In genomic region chr4:111937368-111937767, GRCh38 we compare ENCODE assay signal across 9 cellular contexts.
DNase-seq lines count a peak whose midpoint lies in the region; ATAC-seq and TF ChIP-seq lines count a peak whose summit lies in the region.
"Had no signal": no experiment of that assay in that cellular context is flagged by ENCODE, and none has a peak within 500 bp of the region (broad histone marks: within the 10 kb centered on the region; RNA-seq: fewer than 3 reads in every experiment).

No MANE protein-coding gene starts in this region.

- no peaks in the 10 kb centered on the region for H3K9me2 ChIP-seq in GM23248 (ENCODE audit: insufficient read depth)

- H3K27ac ChIP-seq in GM23248, result no peak overlapping the region
- H3K27ac ChIP-seq: pancreas had no signal

- ATAC-seq in activated CD8-positive, alpha-beta T cell treated with anti-CD3 and anti-CD28 coated beads, Interleukin-2, amount 10 ng/mL, durations not matched to agents 7 days and 5 days, result no peak

- no peak overlapping the region for H3K4me2 ChIP-seq in GM23248 (ENCODE audit: unreplicated experiment)

- DNase-seq in GM12865 (ENCODE audit: low read depth) (peak; percentile 36), GM23248 (peak; percentile 73), M059J (ENCODE audit: low read depth) (peak; percentile 59), astrocyte of the cerebellum (ENCODE audit: low read depth) (no peak), pons (ENCODE audit: low spot score) (peak; percentile 41), GM19238 (ENCODE audit: insufficient read length, low spot score) (no peak)
- DNase-seq in activated CD8-positive, alpha-beta T cell treated with anti-CD3 and anti-CD28 coated beads, Interleukin-2, amount 10 ng/mL, durations not matched to agents 7 days and 5 days, result no peak
- DNase-seq in activated CD4-positive, alpha-beta T cell treated with anti-CD3 and anti-CD28 coated beads, Interleukin-2, amount 10 ng/mL, durations not matched to agents 7 days and 5 days, result no peak
- DNase-seq: pancreas had no signal

- H3K4me3 ChIP-seq in GM12865 (ENCODE audit: low read depth, low read length), result no peak overlapping the region
- H3K4me3 ChIP-seq in GM23248, result no peak overlapping the region
- no peak overlapping the region for H3K4me3 ChIP-seq in astrocyte of the cerebellum (ENCODE audit: low read depth, low read length)
- H3K4me3 ChIP-seq: pancreas had no signal

- no peaks in the 10 kb centered on the region for H3K9me3 Mint-ChIP-seq in activated CD8-positive, alpha-beta T cell treated with anti-CD3 and anti-CD28 coated beads, Interleukin-2, amount 10 ng/mL, durations not matched to agents 7 days and 5 days (ENCODE audit: insufficient read depth)
- no peaks in the 10 kb centered on the region for H3K9me3 Mint-ChIP-seq in activated CD4-positive, alpha-beta T cell treated with anti-CD3 and anti-CD28 coated beads, Interleukin-2, amount 10 ng/mL, durations not matched to agents 7 days and 5 days

- peak overlapping the region; percentile 59 for H2AFZ ChIP-seq in GM23248

- no peaks in the 10 kb centered on the region for H3K9me3 ChIP-seq in GM23248 (ENCODE audit: low read depth)
- H3K9me3 ChIP-seq: pancreas had no signal

- CTCF ChIA-PET in activated CD8-positive, alpha-beta T cell treated with anti-CD3 and anti-CD28 coated beads, Interleukin-2, amount 10 ng/mL, durations not matched to agents 7 days and 5 days (lab: Charles Lee), result interaction anchor here (0.9 kb wide), 1 partner anchor 15 kb away, joined by 3 read pairs; no protein-coding TSS in a partner anchor
- CTCF ChIA-PET in activated CD4-positive, alpha-beta T cell treated with anti-CD3 and anti-CD28 coated beads, Interleukin-2, amount 10 ng/mL, durations not matched to agents 7 days and 5 days (lab: Charles Lee), result no interaction called here

- H4K20me1 ChIP-seq in GM23248 (ENCODE audit: insufficient read depth), result no peaks in the 10 kb centered on the region

- peaks cover 12% of the 10 kb centered on the region for H3F3A ChIP-seq in GM23248 (ENCODE audit: insufficient read depth)

- peaks cover 6% of the 10 kb centered on the region for H3K4me1 Mint-ChIP-seq in activated CD8-positive, alpha-beta T cell treated with anti-CD3 and anti-CD28 coated beads, Interleukin-2, amount 10 ng/mL, durations not matched to agents 7 days and 5 days (ENCODE audit: low read depth)
- no peaks in the 10 kb centered on the region for H3K4me1 Mint-ChIP-seq in activated CD4-positive, alpha-beta T cell treated with anti-CD3 and anti-CD28 coated beads, Interleukin-2, amount 10 ng/mL, durations not matched to agents 7 days and 5 days

- in situ Hi-C loops in GM23248 (cut with MboI), result no loop called here
- in situ Hi-C loops in astrocyte of the cerebellum (cut with HindIII; ENCODE audit: low sequenced_read_pairs), result no loop called here

- POLR2A ChIA-PET in activated CD8-positive, alpha-beta T cell treated with anti-CD3 and anti-CD28 coated beads, Interleukin-2, amount 10 ng/mL, durations not matched to agents 7 days and 5 days (lab: Charles Lee), result no interaction called here
- POLR2A ChIA-PET in activated CD4-positive, alpha-beta T cell treated with anti-CD3 and anti-CD28 coated beads, Interleukin-2, amount 10 ng/mL, durations not matched to agents 7 days and 5 days (lab: Charles Lee), result no interaction called here

- H3K27me3 Mint-ChIP-seq in activated CD8-positive, alpha-beta T cell treated with anti-CD3 and anti-CD28 coated beads, Interleukin-2, amount 10 ng/mL, durations not matched to agents 7 days and 5 days (ENCODE audit: low read depth), result no peaks in the 10 kb centered on the region
- H3K27me3 Mint-ChIP-seq in activated CD4-positive, alpha-beta T cell treated with anti-CD3 and anti-CD28 coated beads, Interleukin-2, amount 10 ng/mL, durations not matched to agents 7 days and 5 days, result peaks cover 8% of the 10 kb centered on the region

- TF ChIP-seq CTCF in GM12865 (IDR thresholded peaks at IDR 0.05; ENCODE audit: insufficient read depth, low read depth, low read length, missing control alignments) (peak; percentile 38), astrocyte of the cerebellum (IDR thresholded peaks at IDR 0.05; ENCODE audit: low read depth, low read length, missing control alignments) (peak; percentile 35)

- H3K27ac Mint-ChIP-seq in activated CD8-positive, alpha-beta T cell treated with anti-CD3 and anti-CD28 coated beads, Interleukin-2, amount 10 ng/mL, durations not matched to agents 7 days and 5 days, result no peak overlapping the region
- H3K27ac Mint-ChIP-seq in activated CD4-positive, alpha-beta T cell treated with anti-CD3 and anti-CD28 coated beads, Interleukin-2, amount 10 ng/mL, durations not matched to agents 7 days and 5 days, result no peak overlapping the region

- no peaks in the 10 kb centered on the region for H3K79me2 ChIP-seq in GM23248 (ENCODE audit: insufficient read depth)

- H3K4me3 Mint-ChIP-seq in activated CD8-positive, alpha-beta T cell treated with anti-CD3 and anti-CD28 coated beads, Interleukin-2, amount 10 ng/mL, durations not matched to agents 7 days and 5 days, result no peak overlapping the region
- no peak overlapping the region for H3K4me3 Mint-ChIP-seq in activated CD4-positive, alpha-beta T cell treated with anti-CD3 and anti-CD28 coated beads, Interleukin-2, amount 10 ng/mL, durations not matched to agents 7 days and 5 days

- H3K36me3 Mint-ChIP-seq in activated CD8-positive, alpha-beta T cell treated with anti-CD3 and anti-CD28 coated beads, Interleukin-2, amount 10 ng/mL, durations not matched to agents 7 days and 5 days (ENCODE audit: low read depth), result no peaks in the 10 kb centered on the region
- H3K36me3 Mint-ChIP-seq in activated CD4-positive, alpha-beta T cell treated with anti-CD3 and anti-CD28 coated beads, Interleukin-2, amount 10 ng/mL, durations not matched to agents 7 days and 5 days (ENCODE audit: low read depth), result no peaks in the 10 kb centered on the region

- no peaks in the 10 kb centered on the region for H3K27me3 ChIP-seq in GM23248 (replicated peaks; ENCODE audit: insufficient read depth)

- H3K4me1 ChIP-seq in GM23248 (ENCODE audit: insufficient read depth), result peaks cover 10% of the 10 kb centered on the region
- H3K4me1 ChIP-seq: pancreas had no signal

- H3K9ac ChIP-seq in GM23248, result no peak overlapping the region

- no peaks in the 10 kb centered on the region for H3K36me3 ChIP-seq in GM23248 (ENCODE audit: low read depth)
- H3K36me3 ChIP-seq: pancreas had no signal

Comparison
In these comparisons a context has a peak if more than half of its experiments do, and no peak if none do; other contexts are left out.
1. DNase-seq: peak in GM12865 (single experiment), GM23248 (single experiment), M059J (single experiment) and pons (single experiment); none in astrocyte of the cerebellum (single experiment), GM19238 (single experiment), activated CD8-positive, alpha-beta T cell treated with anti-CD3 and anti-CD28 coated beads, Interleukin-2, amount 10 ng/mL, durations not matched to agents 7 days and 5 days (single experiment) and activated CD4-positive, alpha-beta T cell treated with anti-CD3 and anti-CD28 coated beads, Interleukin-2, amount 10 ng/mL, durations not matched to agents 7 days and 5 days (single experiment).